Comparison of ENCODE assay signal across 8 cellular contexts in the genomic region with DNA sequence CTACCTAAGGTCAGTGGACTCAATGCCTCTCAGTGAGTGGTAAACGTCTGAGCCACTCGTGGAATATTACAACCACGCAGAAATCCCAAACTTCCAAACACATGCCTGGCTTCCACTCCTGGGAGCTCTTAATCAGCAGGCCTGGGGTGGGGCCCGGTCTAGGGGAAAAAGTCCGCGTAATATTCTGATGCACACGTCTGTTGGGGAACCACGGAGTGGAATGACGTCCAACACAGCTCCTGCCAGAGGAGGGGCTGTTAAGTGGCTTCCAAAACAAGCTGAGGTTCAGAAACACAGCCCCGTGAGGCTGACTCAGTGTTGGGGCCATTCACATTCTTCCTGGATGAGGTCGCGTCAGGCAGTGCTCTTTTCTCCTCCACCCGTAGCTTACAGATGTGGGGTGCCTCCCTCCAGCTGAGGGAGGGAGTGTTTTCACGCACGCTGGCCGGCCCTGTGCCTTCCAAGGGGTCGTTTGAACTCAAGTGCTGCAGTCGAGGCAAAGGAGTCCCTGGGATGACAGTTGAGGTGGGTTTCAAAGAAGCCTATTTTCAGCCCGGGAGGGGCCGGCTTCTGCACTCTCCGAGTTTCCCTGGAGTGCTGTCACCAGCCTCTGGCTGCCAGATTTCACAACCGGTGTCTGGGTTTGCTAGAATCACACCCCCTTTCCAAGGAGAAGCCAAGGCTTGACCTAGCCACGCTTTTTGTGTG.
A peak's percentile ranks its signal among the peaks of the same experiment; 100 is the strongest.
DNase-seq lines count a peak whose midpoint lies in the region; ATAC-seq and TF ChIP-seq lines count a peak whose summit lies in the region.

No MANE protein-coding gene starts in this region.

- H3K27ac ChIP-seq in suprapubic skin = peak overlapping the region; percentile 80

- no peaks in the 10 kb centered on the region for H3K36me3 ChIP-seq in suprapubic skin

- H3K4me3 ChIP-seq in choroid plexus epithelial cell (ENCODE audit: low read depth, low read length) = peak overlapping the region; percentile 2
- H3K4me3 ChIP-seq in suprapubic skin = no peak overlapping the region

- H3K9me3 Mint-ChIP-seq in activated naive CD4-positive, alpha-beta T cell treated with anti-CD3 and anti-CD28 coated beads, Interleukin-2, amount 50 U/mL, for 72 hours = no peaks in the 10 kb centered on the region

- H3K27ac Mint-ChIP-seq in activated naive CD4-positive, alpha-beta T cell treated with anti-CD3 and anti-CD28 coated beads, Interleukin-2, amount 50 U/mL, for 72 hours = no peak overlapping the region

- TF ChIP-seq POLR2A in suprapubic skin (IDR thresholded peaks at IDR 0.05) = no peak

- WGBS in suprapubic skin = 17% methylated on average over 21 of the region's 23 CpGs

- peaks cover 7% of the 10 kb centered on the region for H3K27me3 ChIP-seq in suprapubic skin

- no peaks in the 10 kb centered on the region for H3K9me3 ChIP-seq in suprapubic skin

- TF ChIP-seq EP300 in suprapubic skin (IDR thresholded peaks at IDR 0.05) = peak; percentile 14

- H3K4me1 ChIP-seq in suprapubic skin = peaks cover 13% of the 10 kb centered on the region

- ATAC-seq in left lobe of liver = peak; percentile 13
- ATAC-seq in activated naive CD4-positive, alpha-beta T cell treated with anti-CD3 and anti-CD28 coated beads, Interleukin-2, amount 50 U/mL, for 72 hours = no peak
- no peak for ATAC-seq in GM18867 (IDR thresholded peaks at IDR 0.05; ENCODE audit: unreplicated experiment)

- peaks cover 0 to 5% of the 10 kb centered on the region in 2 donors for H3K36me3 Mint-ChIP-seq in activated naive CD4-positive, alpha-beta T cell treated with anti-CD3 and anti-CD28 coated beads, Interleukin-2, amount 50 U/mL, for 72 hours

- TF ChIP-seq CTCF in choroid plexus epithelial cell (conservative IDR thresholded peaks at IDR 0.05; ENCODE audit: low read depth, low read length) (peak; percentile 6), suprapubic skin (IDR thresholded peaks at IDR 0.05) (no peak)

- peak; percentile 68 for DNase-seq in HPDE6-E6E7 (ENCODE audit: extremely low spot score)
- peak; percentile 98 for DNase-seq in choroid plexus epithelial cell (ENCODE audit: low read depth)
- peak; percentile 37 for DNase-seq in left lobe of liver (ENCODE audit: low spot score)
- DNase-seq in suprapubic skin (ENCODE audit: low spot score in 2 of 2) = peak; percentile 96
- DNase-seq in activated naive CD4-positive, alpha-beta T cell treated with anti-CD3 and anti-CD28 coated beads, Interleukin-2, amount 50 U/mL, for 72 hours (ENCODE audit: low spot score in 2 of 2) = no peak
- no peak for DNase-seq in effector CD4-positive, alpha-beta T cell
- no peak for DNase-seq in OCI-M1 (lab: John Stamatoyannopoulos, UW)

Comparison
In these comparisons a context has a peak if more than half of its experiments do, and no peak if none do; other contexts are left out.
1. DNase-seq: peak in HPDE6-E6E7 (single experiment), choroid plexus epithelial cell (single experiment), left lobe of liver (single experiment) and suprapubic skin (2 of 2); none in activated naive CD4-positive, alpha-beta T cell treated with anti-CD3 and anti-CD28 coated beads, Interleukin-2, amount 50 U/mL, for 72 hours (0 of 2), effector CD4-positive, alpha-beta T cell (single experiment) and OCI-M1 (single experiment).